ENCODE assay signal across 19 cellular contexts in genomic region chr1:23709229-23709628, GRCh38.
"Had no signal": no experiment of that assay in that cellular context is flagged by ENCODE, and none has a peak within 500 bp of the region (broad histone marks: within the 10 kb centered on the region; RNA-seq: fewer than 3 reads in every experiment).

No MANE protein-coding gene starts in this region.

- DNase-seq: activated CD4-positive, alpha-beta T cell treated with anti-CD3 and anti-CD28 coated beads, Interleukin-2, amount 50 U/mL, for 4 hours; activated naive CD4-positive, alpha-beta T cell treated with anti-CD3 and anti-CD28 coated beads, Interleukin-2, amount 10 ng/mL, durations not matched to agents 7 days and 5 days; effector CD4-positive, alpha-beta T cell; esophagus squamous epithelium; immature natural killer cell; kidney glomerular epithelial cell; left ventricle myocardium inferior; mammary epithelial cell; ovary; SK-N-SH; stimulated activated CD4-positive, alpha-beta T cell treated with anti-CD3 and anti-CD28 coated beads, Interleukin-4, amount 100 ng/mL, for 4 hours; stimulated activated naive CD4-positive, alpha-beta T cell treated with Interleukin-2 at 50 U/mL for 16 hours; T-helper 9 cell; uterus had no signal

- H3K9ac ChIP-seq: SK-N-SH had no signal

- H3K4me1 ChIP-seq: ascending aorta, esophagus squamous epithelium, left ventricle myocardium inferior, tibial nerve, uterus had no signal

- H3K27me3 ChIP-seq: ascending aorta, esophagus squamous epithelium, ovary, tibial nerve, uterus had no signal

- H3K36me3 ChIP-seq: ovary, uterus had no signal

- H3K27ac ChIP-seq: ascending aorta, esophagus squamous epithelium, left ventricle myocardium inferior, ovary, tibial nerve, uterus had no signal

- H3K9me3 Mint-ChIP-seq: activated naive CD4-positive, alpha-beta T cell treated with anti-CD3 and anti-CD28 coated beads, Interleukin-2, amount 10 ng/mL, durations not matched to agents 7 days and 5 days; activated T-helper 2 cell treated with anti-CD3 and anti-CD28 coated beads, Interferon-gamma antibody, Interleukin-2, Interleukin-4, amounts not matched to agents 10 μg/mL and 5 μg/mL and 100 μg/mL, durations not matched to agents 14 hours and 24 hours and 36 hours; immature natural killer cell had no signal

- H3K27me3 Mint-ChIP-seq: activated naive CD4-positive, alpha-beta T cell treated with anti-CD3 and anti-CD28 coated beads, Interleukin-2, amount 10 ng/mL, durations not matched to agents 7 days and 5 days had no signal

- H3K4me1 Mint-ChIP-seq: activated naive CD4-positive, alpha-beta T cell treated with anti-CD3 and anti-CD28 coated beads, Interleukin-2, amount 10 ng/mL, durations not matched to agents 7 days and 5 days had no signal

- H3K27ac Mint-ChIP-seq: activated naive CD4-positive, alpha-beta T cell treated with anti-CD3 and anti-CD28 coated beads, Interleukin-2, amount 10 ng/mL, durations not matched to agents 7 days and 5 days; activated T-helper 2 cell treated with anti-CD3 and anti-CD28 coated beads, Interferon-gamma antibody, Interleukin-2, Interleukin-4, amounts not matched to agents 10 μg/mL and 5 μg/mL and 100 μg/mL, durations not matched to agents 14 hours and 24 hours and 36 hours had no signal

- H3K4me3 ChIP-seq: ascending aorta, esophagus squamous epithelium, left ventricle myocardium inferior, ovary, smooth muscle cell, tibial nerve, uterus had no signal

- H3K9me3 ChIP-seq: ascending aorta, esophagus squamous epithelium, left ventricle myocardium inferior, ovary, SK-N-SH, tibial nerve, uterus had no signal

- H3K4me3 Mint-ChIP-seq: activated naive CD4-positive, alpha-beta T cell treated with anti-CD3 and anti-CD28 coated beads, Interleukin-2, amount 10 ng/mL, durations not matched to agents 7 days and 5 days; immature natural killer cell had no signal

- ATAC-seq: sciatic nerve had no signal
